Comparison of ENCODE assay signal across 1 cellular context in the genomic region with DNA sequence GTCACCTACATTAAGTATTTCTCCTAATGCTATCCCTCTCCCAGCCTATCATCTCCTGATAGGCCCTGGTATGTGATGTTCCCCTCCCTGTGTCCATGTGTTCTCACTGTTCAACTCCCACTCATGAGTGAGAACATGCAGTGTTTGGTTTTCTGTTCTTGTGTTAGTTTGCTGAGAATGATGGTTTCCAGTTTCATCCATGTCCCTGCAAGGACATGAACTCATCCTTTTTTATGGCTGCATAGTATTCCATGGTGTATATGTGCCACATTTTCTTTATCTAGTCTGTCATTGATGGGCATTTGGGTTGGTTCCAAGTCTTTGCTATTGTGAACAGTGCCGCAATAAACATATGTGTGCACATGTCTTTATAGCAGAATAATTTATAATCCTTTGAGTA.
A peak's percentile ranks its signal among the peaks of the same experiment; 100 is the strongest.
TF ChIP-seq lines count a peak whose summit lies in the region.

No MANE protein-coding gene starts in this region.

TF ChIP-seq in HEK293, 187 proteins besides CTCF, POLR2A, EP300 and RAD21 (continued from another document):
- TF ChIP-seq, protein P1, sequence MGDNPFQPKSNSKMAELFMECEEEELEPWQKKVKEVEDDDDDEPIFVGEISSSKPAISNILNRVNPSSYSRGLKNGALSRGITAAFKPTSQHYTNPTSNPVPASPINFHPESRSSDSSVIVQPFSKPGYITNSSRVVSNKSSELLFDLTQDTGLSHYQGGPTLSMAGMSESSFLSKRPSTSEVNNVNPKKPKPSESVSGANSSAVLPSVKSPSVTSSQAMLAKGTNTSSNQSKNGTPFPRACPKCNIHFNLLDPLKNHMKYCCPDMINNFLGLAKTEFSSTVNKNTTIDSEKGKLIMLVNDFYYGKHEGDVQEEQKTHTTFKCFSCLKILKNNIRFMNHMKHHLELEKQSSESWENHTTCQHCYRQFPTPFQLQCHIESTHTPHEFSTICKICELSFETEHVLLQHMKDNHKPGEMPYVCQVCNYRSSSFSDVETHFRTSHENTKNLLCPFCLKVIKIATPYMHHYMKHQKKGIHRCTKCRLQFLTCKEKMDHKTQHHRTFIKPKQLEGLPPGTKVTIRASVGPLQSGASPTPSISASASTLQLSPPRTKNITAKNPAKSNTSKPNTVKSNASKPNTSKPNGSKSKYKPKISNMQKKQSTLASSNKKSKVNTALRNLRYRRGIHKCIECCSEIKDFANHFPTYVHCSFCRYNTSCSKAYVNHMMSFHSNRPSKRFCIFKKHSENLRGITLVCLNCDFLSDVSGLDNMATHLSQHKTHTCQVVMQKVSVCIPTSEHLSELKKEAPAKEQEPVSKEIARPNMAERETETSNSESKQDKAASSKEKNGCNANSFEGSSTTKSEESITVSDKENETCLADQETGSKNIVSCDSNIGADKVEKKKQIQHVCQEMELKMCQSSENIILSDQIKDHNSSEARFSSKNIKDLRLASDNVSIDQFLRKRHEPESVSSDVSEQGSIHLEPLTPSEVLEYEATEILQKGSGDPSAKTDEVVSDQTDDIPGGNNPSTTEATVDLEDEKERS (tag by site-specific recombination; IDR thresholded peaks at IDR 0.05) = peak; percentile 88
- TF ChIP-seq, protein P2, sequence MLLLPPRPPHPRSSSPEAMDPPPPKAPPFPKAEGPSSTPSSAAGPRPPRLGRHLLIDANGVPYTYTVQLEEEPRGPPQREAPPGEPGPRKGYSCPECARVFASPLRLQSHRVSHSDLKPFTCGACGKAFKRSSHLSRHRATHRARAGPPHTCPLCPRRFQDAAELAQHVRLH (tag by site-specific recombination; IDR thresholded peaks at IDR 0.05) = peak; percentile 89
